14 cellular contexts compared by ENCODE assay signal in the genomic region with DNA sequence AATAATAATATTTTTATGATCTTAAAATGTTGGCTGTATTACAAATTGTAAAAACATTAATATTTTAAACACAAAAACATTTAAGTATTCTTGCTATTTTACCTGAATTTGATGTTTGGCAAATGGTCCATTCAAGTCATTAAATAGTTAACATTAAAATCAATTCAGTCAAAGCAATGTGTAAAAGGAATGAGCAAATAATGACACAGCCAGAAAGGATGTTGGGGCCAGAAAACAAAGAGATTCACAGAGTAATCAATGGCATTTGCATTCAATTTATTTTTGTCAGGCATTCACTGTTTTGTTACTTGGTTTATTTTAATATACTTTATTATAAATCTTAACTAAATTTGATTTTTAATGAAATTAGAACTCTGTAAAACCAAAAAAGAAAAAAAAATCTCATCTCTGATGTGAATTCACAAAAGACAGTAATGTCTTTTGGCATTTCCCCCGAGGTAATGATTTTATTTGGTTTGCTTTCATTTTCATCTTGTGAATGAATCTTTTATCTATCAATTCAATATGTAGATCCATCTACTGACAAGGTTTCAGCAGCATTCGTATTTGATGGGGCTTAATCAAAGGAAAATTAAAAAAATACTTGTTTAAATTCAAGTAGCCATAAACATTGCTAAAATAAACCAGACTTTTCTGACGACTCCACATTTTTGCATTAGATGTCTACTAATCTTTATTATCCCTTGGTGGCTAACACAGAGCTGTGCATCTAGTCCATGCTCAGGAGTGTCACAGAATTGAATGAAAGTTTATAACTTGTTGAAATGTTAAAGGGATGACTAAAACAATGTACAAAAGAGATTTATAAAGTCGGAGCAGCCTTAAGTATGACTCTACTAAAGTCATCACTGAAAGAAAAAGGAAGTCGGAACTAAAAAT.
DNase-seq lines count a peak whose midpoint lies in the region; ATAC-seq and FAIRE-seq lines count a peak whose summit lies in the region.
"Had no signal": no experiment of that assay in that cellular context is flagged by ENCODE, and none has a peak within 500 bp of the region (broad histone marks: within the 10 kb centered on the region; RNA-seq: fewer than 3 reads in every experiment).

No MANE protein-coding gene starts in this region.

- no peaks in the 10 kb centered on the region for H3K9me3 Mint-ChIP-seq in activated T-helper 17 cell treated with anti-CD3 and anti-CD28 coated beads, Interleukin-2, amount 50 U/mL, for 72 hours

- DNase-seq in A172 (ENCODE audit: low spot score) = peak; percentile 5
- no peak for DNase-seq in NCI-H2107 (lab: John Stamatoyannopoulos, UW)
- no peak for DNase-seq in activated T-cell treated with anti-CD3 and anti-CD28 coated beads, Interleukin-2, amount 50 U/mL, for 48 hours
- DNase-seq: activated CD4-positive, alpha-beta T cell treated with anti-CD3 and anti-CD28 coated beads for 1 hour; anterior cingulate cortex; H7; NCI-H446 had no signal

- H3K27ac Mint-ChIP-seq in activated T-helper 17 cell treated with anti-CD3 and anti-CD28 coated beads, Interleukin-2, amount 50 U/mL, for 72 hours = peak overlapping the region; percentile 17

- H3K9me3 ChIP-seq in KOPT-K1 (ENCODE audit: insufficient read depth, low read length, poor library complexity, severe bottlenecking) = no peaks in the 10 kb centered on the region
- H3K9me3 ChIP-seq: BLaER1 had no signal

- H3K36me3 Mint-ChIP-seq in activated T-helper 17 cell treated with anti-CD3 and anti-CD28 coated beads, Interleukin-2, amount 50 U/mL, for 72 hours (ENCODE audit: low read depth) = no peaks in the 10 kb centered on the region

- H3K27me3 Mint-ChIP-seq in activated T-helper 17 cell treated with anti-CD3 and anti-CD28 coated beads, Interleukin-2, amount 50 U/mL, for 72 hours = no peaks in the 10 kb centered on the region

- peaks cover 4% of the 10 kb centered on the region for H3K4me1 Mint-ChIP-seq in activated T-helper 17 cell treated with anti-CD3 and anti-CD28 coated beads, Interleukin-2, amount 50 U/mL, for 72 hours

- peak overlapping the region; percentile 22 for H3K27ac ChIP-seq in KOPT-K1 (ENCODE audit: low read depth, low read length, poor library complexity, severe bottlenecking)
- H3K27ac ChIP-seq: BLaER1, HL-60 had no signal

- H3K4me3 Mint-ChIP-seq in activated T-helper 17 cell treated with anti-CD3 and anti-CD28 coated beads, Interleukin-2, amount 50 U/mL, for 72 hours = peak overlapping the region; percentile 12

- no peaks in the 10 kb centered on the region for H3K36me3 ChIP-seq in KOPT-K1 (ENCODE audit: insufficient read depth, low read length)
- H3K36me3 ChIP-seq: BLaER1 had no signal

- no peak for ATAC-seq in activated T-helper 17 cell treated with anti-CD3 and anti-CD28 coated beads, Interleukin-2, amount 50 U/mL, for 72 hours (replicated peaks)
- ATAC-seq in HG03139 (IDR thresholded peaks at IDR 0.05; ENCODE audit: unreplicated experiment) = no peak
- ATAC-seq in HG02840 (IDR thresholded peaks at IDR 0.05; ENCODE audit: low FRiP score, unreplicated experiment) = no peak

- FAIRE-seq in islet of Langerhans (lab: Jason Lieb, UNC) = peak; percentile 72
